In genomic region chr12:97306121-97306520, GRCh38 we compare ENCODE assay signal across 9 cellular contexts.
DNase-seq lines count a peak whose midpoint lies in the region; ATAC-seq and TF ChIP-seq lines count a peak whose summit lies in the region.
"Had no signal": no experiment of that assay in that cellular context is flagged by ENCODE, and none has a peak within 500 bp of the region (broad histone marks: within the 10 kb centered on the region; RNA-seq: fewer than 3 reads in every experiment).

No MANE protein-coding gene starts in this region.

- H3K27me3 ChIP-seq in esophagus muscularis mucosa (no peaks in the 10 kb centered on the region), vagina (no peaks in the 10 kb centered on the region)

- POLR2A ChIA-PET in activated CD4-positive, alpha-beta memory T cell treated with anti-CD3 and anti-CD28 coated beads, Interleukin-2, amount 10 ng/mL, durations not matched to agents 7 days and 5 days (lab: Charles Lee), result no interaction called here

- no peaks in the 10 kb centered on the region for H3K4me1 Mint-ChIP-seq in activated CD4-positive, alpha-beta memory T cell treated with anti-CD3 and anti-CD28 coated beads, Interleukin-2, amount 10 ng/mL, durations not matched to agents 7 days and 5 days
- H3K4me1 Mint-ChIP-seq in T-helper 2 cell treated with Interferon-gamma antibody and Interleukin-4, amounts not matched to agents 5 μg/mL and 100 μg/mL, for 36 hours (ENCODE audit: low read depth), result no peaks in the 10 kb centered on the region

- H3K4me1 ChIP-seq in esophagus muscularis mucosa, result no peaks in the 10 kb centered on the region
- no peaks in the 10 kb centered on the region for H3K4me1 ChIP-seq in vagina

- no peak overlapping the region for H3K27ac Mint-ChIP-seq in activated CD4-positive, alpha-beta memory T cell treated with anti-CD3 and anti-CD28 coated beads, Interleukin-2, amount 10 ng/mL, durations not matched to agents 7 days and 5 days
- no peak overlapping the region for H3K27ac Mint-ChIP-seq in T-helper 2 cell treated with Interferon-gamma antibody and Interleukin-4, amounts not matched to agents 5 μg/mL and 100 μg/mL, for 36 hours

- peaks cover 8% of the 10 kb centered on the region for H3K27me3 Mint-ChIP-seq in activated CD4-positive, alpha-beta memory T cell treated with anti-CD3 and anti-CD28 coated beads, Interleukin-2, amount 10 ng/mL, durations not matched to agents 7 days and 5 days
- H3K27me3 Mint-ChIP-seq in T-helper 2 cell treated with Interferon-gamma antibody and Interleukin-4, amounts not matched to agents 5 μg/mL and 100 μg/mL, for 36 hours (ENCODE audit: low read depth), result peaks cover 12% of the 10 kb centered on the region

- TF ChIP-seq CTCF in esophagus muscularis mucosa (IDR thresholded peaks at IDR 0.05) (no peak), vagina (IDR thresholded peaks at IDR 0.05) (no peak)

- CTCF ChIA-PET in activated CD4-positive, alpha-beta memory T cell treated with anti-CD3 and anti-CD28 coated beads, Interleukin-2, amount 10 ng/mL, durations not matched to agents 7 days and 5 days (lab: Charles Lee), result no interaction called here

- DNase-seq in esophagus muscularis mucosa (ENCODE audit: extremely low spot score), result peak; percentile 45
- no peak for DNase-seq in midbrain (lab: John Stamatoyannopoulos, UW)
- no peak for DNase-seq in activated CD4-positive, alpha-beta memory T cell treated with anti-CD3 and anti-CD28 coated beads, Interleukin-2, amount 10 ng/mL, durations not matched to agents 7 days and 5 days
- DNase-seq in vagina (ENCODE audit: extremely low spot score in 2 of 2), result no peak
- DNase-seq in T-helper 2 cell treated with Interferon-gamma antibody and Interleukin-4, amounts not matched to agents 5 μg/mL and 100 μg/mL, for 36 hours (ENCODE audit: low spot score), result no peak
- DNase-seq: anterior cingulate cortex had no signal

- H3K27ac ChIP-seq in esophagus muscularis mucosa (replicated peaks in 1 of 4) (no peak overlapping the region), vagina (no peak overlapping the region)

- no peak for TF ChIP-seq EP300 in esophagus muscularis mucosa (IDR thresholded peaks at IDR 0.05)

- TF ChIP-seq POLR2A in esophagus muscularis mucosa (IDR thresholded peaks at IDR 0.05; ENCODE audit: low read depth) (no peak), vagina (IDR thresholded peaks at IDR 0.05) (no peak)

- no peak overlapping the region for H3K4me3 ChIP-seq in esophagus muscularis mucosa
- no peak overlapping the region for H3K4me3 ChIP-seq in vagina

- intact Hi-C loops in esophagus muscularis mucosa (cut with DNase I) (loop anchor here (5.0 to 10.0 kb wide), 2 partner anchors 151 to 319 kb away; no protein-coding TSS in a partner anchor), vagina (cut with DNase I) (no loop called here)

- no peak overlapping the region for H3K4me3 Mint-ChIP-seq in activated CD4-positive, alpha-beta memory T cell treated with anti-CD3 and anti-CD28 coated beads, Interleukin-2, amount 10 ng/mL, durations not matched to agents 7 days and 5 days
- no peak overlapping the region for H3K4me3 Mint-ChIP-seq in T-helper 2 cell treated with Interferon-gamma antibody and Interleukin-4, amounts not matched to agents 5 μg/mL and 100 μg/mL, for 36 hours

- H3K36me3 Mint-ChIP-seq in activated CD4-positive, alpha-beta memory T cell treated with anti-CD3 and anti-CD28 coated beads, Interleukin-2, amount 10 ng/mL, durations not matched to agents 7 days and 5 days (ENCODE audit: low read depth), result no peaks in the 10 kb centered on the region
- H3K36me3 Mint-ChIP-seq in T-helper 2 cell treated with Interferon-gamma antibody and Interleukin-4, amounts not matched to agents 5 μg/mL and 100 μg/mL, for 36 hours (ENCODE audit: low read depth), result no peaks in the 10 kb centered on the region

- H3K9me3 ChIP-seq in esophagus muscularis mucosa, result no peaks in the 10 kb centered on the region
- no peaks in the 10 kb centered on the region for H3K9me3 ChIP-seq in vagina

- peak; percentile 95 for ATAC-seq in GM18861 (IDR thresholded peaks at IDR 0.05; ENCODE audit: unreplicated experiment)
- peak; percentile 100 for ATAC-seq in GM21529 (IDR thresholded peaks at IDR 0.05; ENCODE audit: unreplicated experiment)
- ATAC-seq in HG03439 (IDR thresholded peaks at IDR 0.05; ENCODE audit: unreplicated experiment), result peak; percentile 97

- WGBS in esophagus muscularis mucosa, result 73% methylated on average over 3 of the region's 3 CpGs

- no peaks in the 10 kb centered on the region for H3K9me3 Mint-ChIP-seq in activated CD4-positive, alpha-beta memory T cell treated with anti-CD3 and anti-CD28 coated beads, Interleukin-2, amount 10 ng/mL, durations not matched to agents 7 days and 5 days
- no peaks in the 10 kb centered on the region for H3K9me3 Mint-ChIP-seq in T-helper 2 cell treated with Interferon-gamma antibody and Interleukin-4, amounts not matched to agents 5 μg/mL and 100 μg/mL, for 36 hours

- no peaks in the 10 kb centered on the region for H3K36me3 ChIP-seq in esophagus muscularis mucosa
- H3K36me3 ChIP-seq in vagina, result no peaks in the 10 kb centered on the region
